Comparison of ENCODE assay signal across 8 cellular contexts in the genomic region with DNA sequence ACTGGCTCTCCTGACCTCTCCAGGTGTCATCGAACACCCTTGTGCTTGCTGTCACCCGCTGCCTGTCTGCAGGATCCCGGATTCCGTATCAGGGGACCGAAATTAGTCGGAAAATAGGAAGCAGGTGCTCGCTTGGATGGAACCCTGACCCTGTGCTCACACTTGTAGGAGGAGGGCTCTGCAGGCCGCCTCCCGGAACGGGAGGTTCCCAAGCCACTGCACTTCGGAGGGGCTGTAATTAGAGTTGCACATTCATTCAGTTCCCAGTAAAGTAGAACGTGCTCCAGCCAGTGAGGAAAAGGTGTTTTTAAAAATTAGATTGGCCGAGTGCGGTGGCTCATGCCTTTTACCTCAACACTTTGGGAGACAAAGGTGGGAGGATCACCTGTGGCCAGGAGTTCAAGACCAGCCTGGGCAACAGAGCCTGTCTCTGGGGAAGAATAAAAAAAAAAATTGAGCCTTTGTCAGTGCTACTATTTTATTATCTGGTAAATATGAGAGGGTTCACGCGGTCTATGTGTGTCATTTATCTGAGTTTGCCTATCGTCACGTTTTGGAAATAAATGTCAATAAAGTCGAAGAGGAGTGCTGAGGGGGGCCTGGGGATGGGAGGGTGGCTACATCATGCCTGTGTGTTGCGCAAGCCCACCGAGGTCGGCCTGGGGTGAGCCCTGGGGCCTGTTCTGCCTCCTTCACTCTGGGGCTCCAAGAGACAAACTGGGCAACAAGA. TPM values are rescaled to one million over a fixed set of nuclear protein-coding genes. Genes with fewer than 3 reads are reported as not detected.
DNase-seq lines count a peak whose midpoint lies in the region; ATAC-seq, FAIRE-seq and TF ChIP-seq lines count a peak whose summit lies in the region.

No MANE protein-coding gene starts in this region.

- TF ChIP-seq POLR2A in H54 (IDR thresholded peaks at IDR 0.05; ENCODE audit: low read depth, low read length), result peak; percentile 9; the same call in 1 of the 2 replicates

- H3K4me1 ChIP-seq in muscle layer of duodenum (ENCODE audit: control insufficient read depth in 1 of 2, insufficient read depth in 2 of 2, low read length in 2 of 2) (peaks cover 5 to 20% of the 10 kb centered on the region in 2 donors), stomach smooth muscle (ENCODE audit: control insufficient read depth, insufficient read depth, low read length) (peaks cover 19% of the 10 kb centered on the region)

- H3K9me3 ChIP-seq in AG04450 (ENCODE audit: control insufficient read depth, insufficient read depth, low read length) (no peaks in the 10 kb centered on the region), muscle layer of duodenum (ENCODE audit: control insufficient read depth in 1 of 2, low read length in 2 of 2) (no peaks in the 10 kb centered on the region), stomach smooth muscle (ENCODE audit: control insufficient read depth in 2 of 2, low read length in 2 of 2) (no peaks in the 10 kb centered on the region)

- no peak overlapping the region for H3K27ac ChIP-seq in AG04450 (ENCODE audit: low read depth, low read length)
- peak overlapping the region; percentile 60 for H3K27ac ChIP-seq in muscle layer of duodenum (ENCODE audit: low read length)
- H3K27ac ChIP-seq in stomach smooth muscle (ENCODE audit: low read length), result no peak overlapping the region

- H3K4me3 ChIP-seq in AG04450 (ENCODE audit: low read depth, low read length), result peak overlapping the region; percentile 89
- H3K4me3 ChIP-seq in muscle layer of duodenum (ENCODE audit: low read depth in 1 of 2, low read length in 2 of 2), result peak overlapping the region; percentile 70 to 88
- peak overlapping the region; percentile 73 to 93 for H3K4me3 ChIP-seq in stomach smooth muscle (ENCODE audit: low read length in 2 of 2)

- H3K27me3 ChIP-seq in AG04450 (ENCODE audit: control insufficient read depth, insufficient read depth, low read length) (no peaks in the 10 kb centered on the region), muscle layer of duodenum (ENCODE audit: low read depth, low read length) (no peaks in the 10 kb centered on the region), stomach smooth muscle (ENCODE audit: control insufficient read depth in 1 of 2, insufficient read depth in 2 of 2, low read length in 2 of 2) (no peaks in the 10 kb centered on the region)

- H3K36me3 ChIP-seq in muscle layer of duodenum (ENCODE audit: control insufficient read depth in 1 of 2, insufficient read depth in 2 of 2, low read length in 2 of 2) (no peaks in the 10 kb centered on the region), stomach smooth muscle (ENCODE audit: control insufficient read depth in 2 of 2, insufficient read depth in 2 of 2, low read length in 2 of 2) (no peaks in the 10 kb centered on the region)

- peak overlapping the region; percentile 94 for H3K4me3 Mint-ChIP-seq in activated CD4-positive, alpha-beta T cell treated with anti-CD3 and anti-CD28 coated beads, Interleukin-2, amount 10 ng/mL, durations not matched to agents 7 days and 5 days
- peak overlapping the region; percentile 91 to 98 for H3K4me3 Mint-ChIP-seq in effector memory CD8-positive, alpha-beta T cell

- peak; percentile 16 for DNase-seq in AG04450 (ENCODE audit: low read depth, low spot score)
- DNase-seq in H54 (ENCODE audit: insufficient read length, low spot score), result no peak
- DNase-seq in NCI-H460 (ENCODE audit: extremely low read depth, low read depth), result peak; percentile 60
- peak; percentile 66 for DNase-seq in activated CD4-positive, alpha-beta T cell treated with anti-CD3 and anti-CD28 coated beads, Interleukin-2, amount 10 ng/mL, durations not matched to agents 7 days and 5 days
- peak in 1 of 3 experiments; percentile 47 for DNase-seq in effector memory CD8-positive, alpha-beta T cell

- CTCF ChIA-PET in AG04450 (lab: Charles Lee), result interaction anchor here (0.8 kb wide), 1 partner anchor 277 kb away, joined by 5 read pairs; no protein-coding TSS in a partner anchor
- CTCF ChIA-PET in activated CD4-positive, alpha-beta T cell treated with anti-CD3 and anti-CD28 coated beads, Interleukin-2, amount 10 ng/mL, durations not matched to agents 7 days and 5 days (lab: Charles Lee), result interaction anchor here (1.0 to 1.8 kb wide), 3 partner anchors 13 to 91 kb away, joined by 5 to 10 read pairs (median 9); partner anchors contain the start of gene PTK6

- peak overlapping the region; percentile 95 for H3K27ac Mint-ChIP-seq in activated CD4-positive, alpha-beta T cell treated with anti-CD3 and anti-CD28 coated beads, Interleukin-2, amount 10 ng/mL, durations not matched to agents 7 days and 5 days
- peak overlapping the region; percentile 84 to 94 for H3K27ac Mint-ChIP-seq in effector memory CD8-positive, alpha-beta T cell

- no peak for ATAC-seq in effector memory CD8-positive, alpha-beta T cell (replicated peaks)
- no peak for ATAC-seq in GM21360 (IDR thresholded peaks at IDR 0.05; ENCODE audit: unreplicated experiment)

- peak overlapping the region; percentile 69 to 85 for H3K9ac ChIP-seq in stomach smooth muscle (ENCODE audit: low read length in 2 of 2)

- H3K36me3 Mint-ChIP-seq in activated CD4-positive, alpha-beta T cell treated with anti-CD3 and anti-CD28 coated beads, Interleukin-2, amount 10 ng/mL, durations not matched to agents 7 days and 5 days (ENCODE audit: low read depth), result peaks cover 34% of the 10 kb centered on the region
- H3K36me3 Mint-ChIP-seq in effector memory CD8-positive, alpha-beta T cell (ENCODE audit: insufficient read depth), result peaks cover 27% of the 10 kb centered on the region

- TF ChIP-seq CTCF in AG04450 (IDR thresholded peaks at IDR 0.05; ENCODE audit: low read depth, low read length), result no peak

- FAIRE-seq in H54 (lab: Jason Lieb, UNC), result no peak

- H3K27me3 Mint-ChIP-seq in activated CD4-positive, alpha-beta T cell treated with anti-CD3 and anti-CD28 coated beads, Interleukin-2, amount 10 ng/mL, durations not matched to agents 7 days and 5 days, result no peaks in the 10 kb centered on the region
- H3K27me3 Mint-ChIP-seq in effector memory CD8-positive, alpha-beta T cell, result no peaks in the 10 kb centered on the region

- POLR2A ChIA-PET in AG04450 (lab: Yijun Ruan, JAX), result interaction anchor here (0.6 kb wide), 1 partner anchor 424 kb away, joined by 7 read pairs; no protein-coding TSS in a partner anchor
- POLR2A ChIA-PET in activated CD4-positive, alpha-beta T cell treated with anti-CD3 and anti-CD28 coated beads, Interleukin-2, amount 10 ng/mL, durations not matched to agents 7 days and 5 days (lab: Charles Lee), result no interaction called here

- peaks cover 49% of the 10 kb centered on the region for H3K4me1 Mint-ChIP-seq in activated CD4-positive, alpha-beta T cell treated with anti-CD3 and anti-CD28 coated beads, Interleukin-2, amount 10 ng/mL, durations not matched to agents 7 days and 5 days
- peaks cover 16 to 24% of the 10 kb centered on the region in 2 donors for H3K4me1 Mint-ChIP-seq in effector memory CD8-positive, alpha-beta T cell (ENCODE audit: low read depth in 2 of 2)

- H3K9me3 Mint-ChIP-seq in activated CD4-positive, alpha-beta T cell treated with anti-CD3 and anti-CD28 coated beads, Interleukin-2, amount 10 ng/mL, durations not matched to agents 7 days and 5 days, result no peaks in the 10 kb centered on the region
- no peaks in the 10 kb centered on the region for H3K9me3 Mint-ChIP-seq in effector memory CD8-positive, alpha-beta T cell

RNA-seq across cellular contexts. Expression of gene GMEB2, which starts 1.5 kb away (rescaled TPM):
- 6.3 and 7.3 TPM in 2 replicates for polyA plus RNA-seq in AG04450 (2011; rRNA removed)
- 6.6 and 7.3 TPM in 2 replicates for polyA minus RNA-seq in AG04450 (2011; rRNA and poly(A)+ RNA removed)
- total RNA-seq in NCI-H460 (2014; rRNA removed; shearing (Covaris generic)), result 13.1 and 14.0 TPM in 2 replicates
- polyA plus RNA-seq in NCI-H460 (2014; cell fraction: nucleus; rRNA removed), result 26.5 and 37.3 TPM in 2 replicates
- total RNA-seq in activated CD4-positive, alpha-beta T cell treated with anti-CD3 and anti-CD28 coated beads, Interleukin-2, amount 10 ng/mL, durations not matched to agents 7 days and 5 days, result 10 to 100 TPM; 20.0 to 20.5 TPM

RNA-seq across cellular contexts. Expression of gene STMN3, which starts 24.8 kb away (rescaled TPM):
- 21.8 and 26.9 TPM in 2 replicates for polyA plus RNA-seq in AG04450 (2011; rRNA removed)
- polyA minus RNA-seq in AG04450 (2011; rRNA and poly(A)+ RNA removed), result 11.3 and 13.3 TPM in 2 replicates
- 1.8 and 2.5 TPM in 2 replicates for total RNA-seq in NCI-H460 (2014; rRNA removed; shearing (Covaris generic))
- polyA plus RNA-seq in NCI-H460 (2014; cell fraction: nucleus; rRNA removed), result 10.7 and 13.8 TPM in 2 replicates
- total RNA-seq in activated CD4-positive, alpha-beta T cell treated with anti-CD3 and anti-CD28 coated beads, Interleukin-2, amount 10 ng/mL, durations not matched to agents 7 days and 5 days, result 10 to 100 TPM; 49.4 to 54.4 TPM

RNA-seq across cellular contexts. Expression of gene RTEL1, which starts 29.7 kb away (rescaled TPM):
- 11.3 and 14.6 TPM in 2 replicates for polyA plus RNA-seq in AG04450 (2011; rRNA removed)
- 25.6 and 41.1 TPM in 2 replicates for polyA minus RNA-seq in AG04450 (2011; rRNA and poly(A)+ RNA removed)
- 4.1 and 6.3 TPM in 2 replicates for total RNA-seq in NCI-H460 (2014; rRNA removed; shearing (Covaris generic))
- polyA plus RNA-seq in NCI-H460 (2014; cell fraction: nucleus; rRNA removed), result 48.4 and 56.4 TPM in 2 replicates
- 10 to 100 TPM; 53.3 to 58.9 TPM for total RNA-seq in activated CD4-positive, alpha-beta T cell treated with anti-CD3 and anti-CD28 coated beads, Interleukin-2, amount 10 ng/mL, durations not matched to agents 7 days and 5 days

RNA-seq across cellular contexts. Expression of gene HELZ2, which starts 54.4 kb away (rescaled TPM):
- 4.6 and 7.0 TPM in 2 replicates for polyA plus RNA-seq in AG04450 (2011; rRNA removed)
- 21.1 and 27.3 TPM in 2 replicates for polyA minus RNA-seq in AG04450 (2011; rRNA and poly(A)+ RNA removed)
- total RNA-seq in NCI-H460 (2014; rRNA removed; shearing (Covaris generic)), result 10.1 and 12.1 TPM in 2 replicates
- 20.7 and 23.6 TPM in 2 replicates for polyA plus RNA-seq in NCI-H460 (2014; cell fraction: nucleus; rRNA removed)
- 100 to 1,000 TPM in 1 of 2 experiments, 10 to 100 TPM in 1; 95.5 to 107 TPM for total RNA-seq in activated CD4-positive, alpha-beta T cell treated with anti-CD3 and anti-CD28 coated beads, Interleukin-2, amount 10 ng/mL, durations not matched to agents 7 days and 5 days

Comparison
In these comparisons a context has a peak if more than half of its experiments do, and no peak if none do; other contexts are left out.
1. RNA of gene STMN3, which starts 24.8 kb away (total RNA-seq): 49.4 to 54.4 TPM in activated CD4-positive, alpha-beta T cell treated with anti-CD3 and anti-CD28 coated beads, Interleukin-2, amount 10 ng/mL, durations not matched to agents 7 days and 5 days; 1.8 to 2.5 TPM in NCI-H460; every median in the first group is over 10 times any median in the second.
2. Peak in every context shown above with its lines, with median percentiles within 50 percentile points of each other: H3K4me3 ChIP-seq.